1 cellular context compared by ENCODE assay signal in the genomic region with DNA sequence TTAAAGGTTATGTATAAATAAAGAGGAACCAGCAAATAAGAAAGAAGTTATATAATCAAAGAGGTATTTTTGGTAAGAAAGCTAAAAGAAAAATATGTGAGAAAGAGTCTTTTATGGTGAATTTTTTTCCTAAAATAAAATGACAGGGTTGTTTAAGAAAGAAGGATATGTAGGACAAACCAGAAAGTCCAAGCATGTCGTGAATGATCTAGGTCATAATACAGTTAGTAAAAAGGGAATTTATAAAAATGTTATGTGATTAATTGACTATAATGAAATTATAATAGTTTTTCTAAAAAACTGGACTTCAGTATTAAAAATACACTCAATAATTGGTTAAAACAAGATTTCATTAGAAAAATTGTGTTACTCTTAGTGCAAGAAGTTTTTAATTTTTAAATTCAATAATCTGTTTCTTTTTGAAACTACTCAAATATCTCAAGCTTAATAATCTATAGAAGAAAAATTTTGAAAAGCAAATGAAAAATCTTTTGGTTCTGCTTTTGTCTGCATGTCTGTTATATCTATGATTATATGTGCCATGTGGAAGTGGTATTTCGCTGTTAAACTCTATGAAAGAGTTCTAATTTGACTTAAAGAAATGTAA.
TF ChIP-seq lines count a peak whose summit lies in the region.

No MANE protein-coding gene starts in this region.

TF ChIP-seq in IMR-90, 13 proteins besides CTCF, POLR2A, EP300 and RAD21 (continued from another document):
- TF ChIP-seq SMC3 (IDR thresholded peaks at IDR 0.05; ENCODE audit: low read depth, low read length), result no peak
- TF ChIP-seq MAFK (IDR thresholded peaks at IDR 0.05; ENCODE audit: low read depth, low read length), result no peak
- no peak for TF ChIP-seq FOS (IDR thresholded peaks at IDR 0.05; ENCODE audit: low read depth, low read length)
- TF ChIP-seq BHLHE40 (IDR thresholded peaks at IDR 0.05; ENCODE audit: low read depth, low read length), result no peak
- no peak for TF ChIP-seq RCOR1 (IDR thresholded peaks at IDR 0.05; ENCODE audit: insufficient replicate concordance, low read length)
